Comparison of ENCODE assay signal across 24 cellular contexts in genomic region chr13:109924376-109924775, GRCh38.
"Had no signal": no experiment of that assay in that cellular context is flagged by ENCODE, and none has a peak within 500 bp of the region (broad histone marks: within the 10 kb centered on the region; RNA-seq: fewer than 3 reads in every experiment).

No MANE protein-coding gene starts in this region.

- H3K27me3 ChIP-seq: gastrocnemius medialis, neural progenitor cell, sigmoid colon, suprapubic skin had no signal

- H3K27ac Mint-ChIP-seq: effector memory CD8-positive, alpha-beta T cell; naive thymus-derived CD4-positive, alpha-beta T cell; nephron; neural progenitor cell; stimulated activated naive B cell treated with anti-CD40 and anti-IgM and Interleukin-4, amounts not matched to agents 10 μg/mL and 1 μg/mL and 100 μg/mL, for 72 hours; stimulated activated naive CD8-positive, alpha-beta T cell treated with anti-CD3 and anti-CD28 coated beads, Interleukin-15, Interleukin-2, amounts not matched to agents 100 ng/mL and 50 ng/mL, for 24 hours; type B pancreatic cell had no signal

- H3K9me3 Mint-ChIP-seq: central memory CD8-positive, alpha-beta T cell; naive thymus-derived CD4-positive, alpha-beta T cell; nephron; stimulated activated naive CD8-positive, alpha-beta T cell treated with anti-CD3 and anti-CD28 coated beads, Interleukin-15, Interleukin-2, amounts not matched to agents 100 ng/mL and 50 ng/mL, for 24 hours had no signal

- H3K9ac ChIP-seq: neural progenitor cell had no signal

- DNase-seq: effector memory CD8-positive, alpha-beta T cell; foreskin fibroblast; gastrocnemius medialis; head of caudate nucleus; kidney; mesendoderm; midbrain; naive thymus-derived CD4-positive, alpha-beta T cell; posterior cingulate gyrus; psoas muscle; right cardiac atrium; sigmoid colon; stimulated activated CD4-positive, alpha-beta T cell treated with anti-CD3 and anti-CD28 coated beads, Interleukin-15, amount 100 ng/mL, for 24 hours; stimulated activated CD4-positive, alpha-beta T cell treated with anti-CD3 and anti-CD28 coated beads, Interleukin-2, amount 100 ng/mL, for 48 hours; stimulated activated naive B cell treated with anti-CD40 and anti-IgM and Interleukin-4, amounts not matched to agents 10 μg/mL and 1 μg/mL and 100 μg/mL, for 72 hours had no signal

- H3K36me3 Mint-ChIP-seq: naive thymus-derived CD4-positive, alpha-beta T cell; neural progenitor cell; stimulated activated naive B cell treated with anti-CD40 and anti-IgM and Interleukin-4, amounts not matched to agents 10 μg/mL and 1 μg/mL and 100 μg/mL, for 72 hours; type B pancreatic cell had no signal

- H3K36me3 ChIP-seq: gastrocnemius medialis, neural progenitor cell, sigmoid colon, suprapubic skin had no signal

- H3K4me3 ChIP-seq: coronary artery, gastrocnemius medialis, lung, neural progenitor cell, psoas muscle, sigmoid colon, skin epidermis, suprapubic skin had no signal

- H3K4me1 Mint-ChIP-seq: central memory CD8-positive, alpha-beta T cell; naive thymus-derived CD4-positive, alpha-beta T cell; nephron; neural progenitor cell; stimulated activated naive B cell treated with anti-CD40 and anti-IgM and Interleukin-4, amounts not matched to agents 10 μg/mL and 1 μg/mL and 100 μg/mL, for 72 hours had no signal

- H3K27ac ChIP-seq: coronary artery, gastrocnemius medialis, neural progenitor cell, psoas muscle, sigmoid colon, skin epidermis, suprapubic skin had no signal

- H3K4me1 ChIP-seq: gastrocnemius medialis, neural progenitor cell, psoas muscle, sigmoid colon, suprapubic skin had no signal

- H3K4me2 ChIP-seq: neural progenitor cell had no signal

- H3K4me3 Mint-ChIP-seq: central memory CD8-positive, alpha-beta T cell; effector memory CD8-positive, alpha-beta T cell; naive thymus-derived CD4-positive, alpha-beta T cell; nephron; neural progenitor cell; stimulated activated naive B cell treated with anti-CD40 and anti-IgM and Interleukin-4, amounts not matched to agents 10 μg/mL and 1 μg/mL and 100 μg/mL, for 72 hours; stimulated activated naive CD8-positive, alpha-beta T cell treated with anti-CD3 and anti-CD28 coated beads, Interleukin-15, Interleukin-2, amounts not matched to agents 100 ng/mL and 50 ng/mL, for 24 hours; type B pancreatic cell had no signal

- H3K9me3 ChIP-seq: gastrocnemius medialis, psoas muscle, sigmoid colon, suprapubic skin had no signal

- H3K27me3 Mint-ChIP-seq: central memory CD8-positive, alpha-beta T cell; effector memory CD8-positive, alpha-beta T cell; stimulated activated naive B cell treated with anti-CD40 and anti-IgM and Interleukin-4, amounts not matched to agents 10 μg/mL and 1 μg/mL and 100 μg/mL, for 72 hours; type B pancreatic cell had no signal
